ENCODE assay signal across 19 cellular contexts in genomic region chr20:21272679-21273078, GRCh38. TPM values are rescaled to one million over a fixed set of nuclear protein-coding genes. Genes with fewer than 3 reads are reported as not detected.
DNase-seq lines count a peak whose midpoint lies in the region; ATAC-seq and TF ChIP-seq lines count a peak whose summit lies in the region.
"Had no signal": no experiment of that assay in that cellular context is flagged by ENCODE, and none has a peak within 500 bp of the region (broad histone marks: within the 10 kb centered on the region; RNA-seq: fewer than 3 reads in every experiment).

No MANE protein-coding gene starts in this region.

- H3K4me3 ChIP-seq in gastroesophageal sphincter: no peak overlapping the region
- H3K4me3 ChIP-seq: GM23248, spleen had no signal

- no peak for TF ChIP-seq POLR2A in gastroesophageal sphincter (IDR thresholded peaks at IDR 0.05)

- TF ChIP-seq CTCF in glutamatergic neuron (IDR thresholded peaks at IDR 0.05; ENCODE audit: partially characterized antibody, unreplicated experiment): no peak
- TF ChIP-seq CTCF in gastroesophageal sphincter (IDR thresholded peaks at IDR 0.05): no peak

- H3K27ac Mint-ChIP-seq in glutamatergic neuron (ENCODE audit: unreplicated experiment): no peak overlapping the region
- H3K27ac Mint-ChIP-seq in T-cell: no peak overlapping the region
- H3K27ac Mint-ChIP-seq: B cell; T-helper 1 cell treated with Interleukin-12 subunit alpha and Interleukin-12 subunit beta and Interleukin-4 antibody, amounts not matched to agents 30 μg/mL and 1 μg/mL, for 36 hours had no signal

- no peak overlapping the region for H3K27ac ChIP-seq in gastroesophageal sphincter
- H3K27ac ChIP-seq: GM23248, spleen had no signal

- CTCF ChIA-PET in T-cell (lab: Charles Lee): no interaction called here

- peaks cover 7% of the 10 kb centered on the region for H3K27me3 ChIP-seq in gastroesophageal sphincter

- peaks cover 0 to 9% (median 0%) of the 10 kb centered on the region in 3 donors for H3K9me3 ChIP-seq in gastroesophageal sphincter

- ATAC-seq in GM19023 (IDR thresholded peaks at IDR 0.05; ENCODE audit: unreplicated experiment) (peak; percentile 60), GM21619 (IDR thresholded peaks at IDR 0.05; ENCODE audit: unreplicated experiment) (peak; percentile 50), HG03025 (IDR thresholded peaks at IDR 0.05; ENCODE audit: low FRiP score, unreplicated experiment) (peak; percentile 75), gastroesophageal sphincter (no peak), T-cell (replicated peaks in 1 of 4) (no peak)
- ATAC-seq: Right ventricle myocardium inferior had no signal

- peaks cover 6% of the 10 kb centered on the region for H3K27me3 Mint-ChIP-seq in glutamatergic neuron (ENCODE audit: unreplicated experiment)
- H3K27me3 Mint-ChIP-seq in T-cell: peaks cover 24 to 32% of the 10 kb centered on the region in 2 donors

- peaks cover 3% of the 10 kb centered on the region for H3K36me3 Mint-ChIP-seq in glutamatergic neuron (ENCODE audit: unreplicated experiment)
- no peaks in the 10 kb centered on the region for H3K36me3 Mint-ChIP-seq in T-cell

- DNase-seq in glutamatergic neuron: no peak
- no peak for DNase-seq in T-cell
- DNase-seq in 8988T: no peak
- DNase-seq: activated effector memory CD4-positive, alpha-beta T cell treated with Interleukin-2 at 50 U/mL for 16 hours; effector CD8-positive, alpha-beta T cell; GF-D8; kidney; NCI-H1694; spleen; stimulated activated naive CD4-positive, alpha-beta T cell had no signal

- H3K4me1 Mint-ChIP-seq in glutamatergic neuron (ENCODE audit: low read depth, unreplicated experiment): peaks cover 11% of the 10 kb centered on the region
- no peaks in the 10 kb centered on the region for H3K4me1 Mint-ChIP-seq in T-cell
- H3K4me1 Mint-ChIP-seq: B cell; central memory CD8-positive, alpha-beta T cell had no signal

- WGBS in gastroesophageal sphincter (ENCODE audit: low coverage in 1 of 2), 2 donors: 61 to 92% methylated on average over 1 to 2 of the region's 3 CpGs

- POLR2A ChIA-PET in T-cell (lab: Charles Lee): interaction anchor here in 1 of 2 donors (0.6 kb wide), 1 partner anchor 1268 kb away, joined by 13 read pairs; no protein-coding TSS in a partner anchor

- H3K36me3 ChIP-seq in gastroesophageal sphincter: no peaks in the 10 kb centered on the region
- H3K36me3 ChIP-seq: spleen had no signal

- H3K4me3 Mint-ChIP-seq in glutamatergic neuron (ENCODE audit: unreplicated experiment) (peak overlapping the region; percentile 30), T-cell (no peak overlapping the region)
- H3K4me3 Mint-ChIP-seq: B cell; central memory CD8-positive, alpha-beta T cell; T-helper 1 cell treated with Interleukin-12 subunit alpha and Interleukin-12 subunit beta and Interleukin-4 antibody, amounts not matched to agents 30 μg/mL and 1 μg/mL, for 36 hours had no signal

- H3K9me3 Mint-ChIP-seq in glutamatergic neuron (ENCODE audit: unreplicated experiment) (peaks cover 4% of the 10 kb centered on the region), T-cell (peaks cover 0 to 4% (median 0%) of the 10 kb centered on the region in 3 donors)
- H3K9me3 Mint-ChIP-seq: T-helper 1 cell treated with Interleukin-12 subunit alpha and Interleukin-12 subunit beta and Interleukin-4 antibody, amounts not matched to agents 30 μg/mL and 1 μg/mL, for 36 hours had no signal

- no peaks in the 10 kb centered on the region for H3K4me1 ChIP-seq in gastroesophageal sphincter
- H3K4me1 ChIP-seq: spleen had no signal

- TF ChIP-seq EP300 in gastroesophageal sphincter (IDR thresholded peaks at IDR 0.05): no peak

RNA-seq across cellular contexts. Expression of gene XRN2, which starts 30.5 kb away (rescaled TPM):
- total RNA-seq in glutamatergic neuron (ENCODE audit: unreplicated experiment) (86.2 TPM), gastroesophageal sphincter (10 to 100 TPM; 55.5 to 80.8 (median 68.4) TPM), T-cell (10 to 100 TPM; 46.3 to 62.0 (median 49.7) TPM)

Comparison
In these comparisons a context has a peak if more than half of its experiments do, and no peak if none do; other contexts are left out.
1. ATAC-seq: peak in GM19023 (single experiment), GM21619 (single experiment) and HG03025 (single experiment); none in gastroesophageal sphincter (single experiment) and T-cell (0 of 4).